ENCODE assay signal across 14 cellular contexts in genomic region chr14:91331761-91332447, GRCh38.
DNase-seq lines count a peak whose midpoint lies in the region; ATAC-seq, FAIRE-seq and TF ChIP-seq lines count a peak whose summit lies in the region.
"Had no signal": no experiment of that assay in that cellular context is flagged by ENCODE, and none has a peak within 500 bp of the region (broad histone marks: within the 10 kb centered on the region; RNA-seq: fewer than 3 reads in every experiment).

No MANE protein-coding gene starts in this region.

- in situ Hi-C loops in GM12878 (cut with MboI), result no loop called here

- H4K20me1 ChIP-seq in GM12878 (ENCODE audit: control insufficient read depth, insufficient read depth), result no peaks in the 10 kb centered on the region

- POLR2A ChIA-PET in GM12878 (lab: Charles Lee), result interaction anchor here (0.6 to 1.2 kb wide), 2 partner anchors 10 to 14 kb away, joined by 3 read pairs; no protein-coding TSS in a partner anchor

- FAIRE-seq in GM12878 (lab: Jason Lieb, UNC), result no peak
- FAIRE-seq in RCC 7860 (lab: Jason Lieb, UNC), result no peak
- FAIRE-seq: colon, D721Med had no signal

- H2AFZ ChIP-seq in GM12878 (ENCODE audit: control insufficient read depth, low read depth, low read length), result no peak overlapping the region

- H3K9ac ChIP-seq in GM12878 (ENCODE audit: control insufficient read depth, insufficient read depth, low read length), result no peak overlapping the region
- H3K9ac ChIP-seq: KMS-11 had no signal

- H3K27ac ChIP-seq in GM12878 (ENCODE audit: control insufficient read depth, insufficient read depth), result 0 out of 2 replicates have a peak overlapping the region, but pooled peaks have one; percentile 4
- H3K27ac ChIP-seq: KMS-11 had no signal

- peaks cover 35 to 53% of the 10 kb centered on the region in 2 experiments for H3K36me3 ChIP-seq in GM12878 (ENCODE audit: control insufficient read depth in 2 of 2, insufficient read depth in 2 of 2, low read length in 1 of 2)
- no peaks in the 10 kb centered on the region for H3K36me3 ChIP-seq in mucosa of descending colon (ENCODE audit: low read depth)

- peak; percentile 16; the same call in 1 of the 2 replicates for TF ChIP-seq POLR2A in GM12878 (IDR thresholded peaks at IDR 0.05; ENCODE audit: low read depth, low read length)

- H3K27me3 ChIP-seq in GM12878 (replicated peaks in 1 of 2; ENCODE audit: control insufficient read depth in 2 of 2, insufficient read depth in 2 of 2, low read length in 1 of 2), result no peaks in the 10 kb centered on the region

- CTCF ChIA-PET in GM12878 (lab: Yijun Ruan, JAX), result interaction anchor here (1.3 to 2.5 kb wide), 3 partner anchors 8 to 84 kb away, joined by 4 to 7 read pairs (median 5); no protein-coding TSS in a partner anchor

- DNase-seq in CD1c-positive myeloid dendritic cell (ENCODE audit: extremely low spot score) (peak; percentile 89), HT-29 (ENCODE audit: low spot score) (peak; percentile 9), GM12878 (ENCODE audit: low read depth, low spot score) (no peak), mucosa of descending colon (peak in 1 of 3 donors; percentile 62), NCI-H2196 treated with DMSO at 0.1 percent for 48 hours (lab: John Stamatoyannopoulos, UW; ENCODE audit: unreplicated experiment) (no peak), RCC 7860 (ENCODE audit: low spot score) (no peak)
- DNase-seq: NCI-H510A; stimulated activated CD4-positive, alpha-beta T cell treated with anti-CD3 and anti-CD28 coated beads, Interleukin-4, amount 100 ng/mL, for 4 hours; SW 1271 had no signal

- H3K4me3 ChIP-seq in GM12878 (no peak overlapping the region), mucosa of descending colon (no peak overlapping the region)

- no peak for TF ChIP-seq EP300 in GM12878 (IDR thresholded peaks at IDR 0.05; ENCODE audit: borderline replicate concordance in 1 of 2, control insufficient read depth in 1 of 2, low read depth in 2 of 2, low read length in 2 of 2)

- H3K4me2 ChIP-seq in GM12878 (ENCODE audit: control insufficient read depth, insufficient read depth), result no peak overlapping the region
- H3K4me2 ChIP-seq: KMS-11 had no signal

- TF ChIP-seq RAD21 in GM12878 (IDR thresholded peaks at IDR 0.05; ENCODE audit: insufficient read depth, low read depth, low read length), result no peak

- TF ChIP-seq CTCF in GM12878 (IDR thresholded peaks at IDR 0.05 in 2 of 3, conservative IDR thresholded peaks at IDR 0.05 in 1 of 3; ENCODE audit: control insufficient read depth in 2 of 3, extremely low read depth in 1 of 3, insufficient read depth in 1 of 3, low read depth in 3 of 3, low read length in 3 of 3) (no peak), mucosa of descending colon (IDR thresholded peaks at IDR 0.05) (no peak)

- peaks cover 39% of the 10 kb centered on the region for H3K4me1 ChIP-seq in GM12878 (ENCODE audit: control insufficient read depth, insufficient read depth, low read length)
- H3K4me1 ChIP-seq in mucosa of descending colon (ENCODE audit: low read depth), result peaks cover 18% of the 10 kb centered on the region

- WGBS in GM12878 (ENCODE audit: insufficient coverage, insufficient replicate concordance, low lambda C conversion rate, missing lambda C conversion rate), result 56% methylated on average over 10 of the region's 10 CpGs

- peaks cover 15% of the 10 kb centered on the region for H3K79me2 ChIP-seq in GM12878 (ENCODE audit: control insufficient read depth, insufficient read depth, low read length)

- intact Hi-C loops in GM12878 (cut with micrococcal nuclease; ENCODE audit: unreplicated experiment), result no loop called here
- intact Hi-C loops in mucosa of descending colon (cut with DNase I, micrococcal nuclease), result no loop called here

- ATAC-seq in GM12878 (no peak), mucosa of descending colon (peak; percentile 57), HG03196 (IDR thresholded peaks at IDR 0.05; ENCODE audit: unreplicated experiment) (no peak), HG02938 (IDR thresholded peaks at IDR 0.05; ENCODE audit: unreplicated experiment) (no peak)

- no TSS peak for BruUV-seq in GM12878 (replicated peaks; lab: Mats Ljungman, UMichigan)

- no peaks in the 10 kb centered on the region for H3K9me3 ChIP-seq in GM12878 (replicated peaks; ENCODE audit: control insufficient read depth, insufficient read depth, low read length)
- no peaks in the 10 kb centered on the region for H3K9me3 ChIP-seq in mucosa of descending colon

- SMC1A ChIA-PET in GM12878 (lab: Charles Lee; ENCODE audit: uncharacterized antibody, unreplicated experiment), result interaction anchor here (1.4 to 1.9 kb wide), 2 partner anchors 84 to 86 kb away, joined by 7 to 9 read pairs; partner anchors contain the start of gene CCDC88C

- RAD21 ChIA-PET in GM12878 (lab: Charles Lee; ENCODE audit: unreplicated experiment), result interaction anchor here (1.1 kb wide), 1 partner anchor 84 kb away, joined by 3 read pairs; no protein-coding TSS in a partner anchor

TF ChIP-seq in GM12878, 131 proteins besides CTCF, POLR2A, EP300 and RAD21 (continues in another document):
- TF ChIP-seq CHD4 (IDR thresholded peaks at IDR 0.05) (no peak), CREB1 (IDR thresholded peaks at IDR 0.05; ENCODE audit: low read depth) (no peak), ZNF687 (IDR thresholded peaks at IDR 0.05) (no peak), IRF3 (IDR thresholded peaks at IDR 0.05) (no peak), KLF5 (IDR thresholded peaks at IDR 0.05; ENCODE audit: partially characterized antibody) (no peak), ZNF274 (IDR thresholded peaks at IDR 0.05; ENCODE audit: insufficient read depth, insufficient read length) (no peak), RELB (IDR thresholded peaks at IDR 0.05; ENCODE audit: low read depth) (no peak), HCFC1 (IDR thresholded peaks at IDR 0.05; ENCODE audit: low read length) (no peak), WRNIP1 (IDR thresholded peaks at IDR 0.05; ENCODE audit: borderline replicate concordance, low read depth, low read length) (no peak), CREM (IDR thresholded peaks at IDR 0.05; ENCODE audit: low read depth) (no peak), DPF2 (IDR thresholded peaks at IDR 0.05) (no peak), PBX3 (IDR thresholded peaks at IDR 0.05; ENCODE audit: insufficient replicate concordance, low read depth, low read length) (no peak), YY1 (IDR thresholded peaks at IDR 0.05; ENCODE audit: low read depth, low read length) (no peak)

Comparison
In these comparisons a context has a peak if more than half of its experiments do, and no peak if none do; other contexts are left out.
1. DNase-seq: peak in CD1c-positive myeloid dendritic cell (single experiment) and HT-29 (single experiment); none in GM12878 (single experiment), NCI-H2196 treated with DMSO at 0.1 percent for 48 hours (single experiment) and RCC 7860 (single experiment).